In the genomic region with DNA sequence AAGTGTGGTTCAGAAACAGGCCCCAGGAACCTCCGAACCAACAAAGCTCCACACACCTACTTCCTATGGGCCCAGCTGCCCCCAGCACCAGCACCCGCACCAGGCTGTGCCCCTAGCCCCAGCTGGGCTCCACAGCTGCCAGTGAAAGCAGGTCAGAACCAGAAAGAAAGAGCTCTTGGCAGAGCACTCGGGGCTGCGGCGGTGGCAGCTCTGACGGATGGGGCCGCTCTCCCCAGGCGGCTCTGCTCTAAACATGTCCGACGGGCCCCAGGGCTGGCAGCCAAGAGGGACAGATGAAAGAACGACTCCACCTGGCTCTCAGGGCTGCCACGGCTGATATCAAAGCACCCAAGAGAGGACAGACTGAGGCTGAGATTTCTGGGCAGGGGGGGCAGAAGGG, we compare ENCODE assay signal across 8 cellular contexts. TPM values are rescaled to one million over a fixed set of nuclear protein-coding genes. Genes with fewer than 3 reads are reported as not detected.
A peak's percentile ranks its signal among the peaks of the same experiment; 100 is the strongest.
DNase-seq lines count a peak whose midpoint lies in the region; ATAC-seq, FAIRE-seq and TF ChIP-seq lines count a peak whose summit lies in the region.

No MANE protein-coding gene starts in this region.

- no peak overlapping the region for H3K27ac Mint-ChIP-seq in CD4-positive, alpha-beta memory T cell

- peaks cover 10 to 25% (median 13%) of the 10 kb centered on the region in 4 donors for H3K4me1 Mint-ChIP-seq in CD4-positive, alpha-beta memory T cell

- TF ChIP-seq POLR2A in esophagus squamous epithelium (IDR thresholded peaks at IDR 0.05): no peak

- POLR2A ChIA-PET in CD4-positive, alpha-beta memory T cell (lab: Charles Lee; ENCODE audit: partially characterized antibody): no interaction called here

- no peaks in the 10 kb centered on the region for H3K9me3 Mint-ChIP-seq in CD4-positive, alpha-beta memory T cell

- intact Hi-C loops in esophagus squamous epithelium (cut with DNase I): no loop called here
- intact Hi-C loops in CD4-positive, alpha-beta memory T cell (cut with micrococcal nuclease): no loop called here

- H3K4me3 ChIP-seq in esophagus squamous epithelium: peak overlapping the region in 3 of 4 donors; percentile 28 to 51 (median 29)
- no peak overlapping the region for H3K4me3 ChIP-seq in parathyroid adenoma (ENCODE audit: low read depth, low read length)
- no peak overlapping the region for H3K4me3 ChIP-seq in CD4-positive, alpha-beta memory T cell (ENCODE audit: low read length in 2 of 2)

- H3K27ac ChIP-seq in esophagus squamous epithelium (peak overlapping the region; percentile 40 to 77 (median 74)), parathyroid adenoma (peak overlapping the region; percentile 83)
- H3K27ac ChIP-seq in CD4-positive, alpha-beta memory T cell (ENCODE audit: low read depth, low read length): no peak overlapping the region

- H3K4me1 ChIP-seq in esophagus squamous epithelium: peaks cover 37 to 65% (median 45%) of the 10 kb centered on the region in 3 donors
- H3K4me1 ChIP-seq in parathyroid adenoma: peaks cover 38% of the 10 kb centered on the region
- H3K4me1 ChIP-seq in CD4-positive, alpha-beta memory T cell (ENCODE audit: insufficient read depth, low read length): peaks cover 14% of the 10 kb centered on the region

- H3K9me3 ChIP-seq in esophagus squamous epithelium: no peaks in the 10 kb centered on the region
- no peaks in the 10 kb centered on the region for H3K9me3 ChIP-seq in parathyroid adenoma (ENCODE audit: control insufficient read depth, low read length)
- no peaks in the 10 kb centered on the region for H3K9me3 ChIP-seq in CD4-positive, alpha-beta memory T cell (ENCODE audit: control insufficient read depth in 1 of 2, low read length in 2 of 2)

- H3K4me3 Mint-ChIP-seq in CD4-positive, alpha-beta memory T cell: no peak overlapping the region

- ATAC-seq in GM21390 (IDR thresholded peaks at IDR 0.05; ENCODE audit: unreplicated experiment): no peak
- no peak for ATAC-seq in HG03520 (IDR thresholded peaks at IDR 0.05; ENCODE audit: unreplicated experiment)

- DNase-seq in G401 (ENCODE audit: low spot score) (peak; percentile 75), NCI-H510A treated with DMSO at 0.1 percent for 48 hours (lab: John Stamatoyannopoulos, UW) (peak; percentile 96), esophagus squamous epithelium (lab: John Stamatoyannopoulos, UW) (no peak), D721Med (ENCODE audit: insufficient read length, low spot score) (no peak)
- no peak for DNase-seq in CD4-positive, alpha-beta memory T cell

- H3K9ac ChIP-seq in parathyroid adenoma: no peak overlapping the region

- no peak for TF ChIP-seq CTCF in esophagus squamous epithelium (IDR thresholded peaks at IDR 0.05)
- no peak for TF ChIP-seq CTCF in parathyroid adenoma (IDR thresholded peaks at IDR 0.05)
- no peak for TF ChIP-seq CTCF in D721Med (IDR thresholded peaks at IDR 0.05; ENCODE audit: insufficient read depth, missing control alignments)

- H3K27me3 Mint-ChIP-seq in CD4-positive, alpha-beta memory T cell: no peaks in the 10 kb centered on the region

- FAIRE-seq in D721Med (lab: Jason Lieb, UNC): no peak

- H2AFZ ChIP-seq in parathyroid adenoma: peak overlapping the region; percentile 65

- no peak overlapping the region for H3K4me2 ChIP-seq in parathyroid adenoma (ENCODE audit: low read length)

- H3K36me3 Mint-ChIP-seq in CD4-positive, alpha-beta memory T cell: no peaks in the 10 kb centered on the region

- H3K79me2 ChIP-seq in parathyroid adenoma: no peaks in the 10 kb centered on the region

- WGBS in esophagus squamous epithelium, 2 donors: 24 to 33% methylated on average over 1 to 7 of the region's 12 CpGs

- in situ Hi-C loops in G401 (cut with HindIII; ENCODE audit: low sequenced_read_pairs): no loop called here

- no peaks in the 10 kb centered on the region for H3K36me3 ChIP-seq in esophagus squamous epithelium
- no peaks in the 10 kb centered on the region for H3K36me3 ChIP-seq in parathyroid adenoma (ENCODE audit: control insufficient read depth, insufficient read depth, low read length)
- no peaks in the 10 kb centered on the region for H3K36me3 ChIP-seq in CD4-positive, alpha-beta memory T cell (ENCODE audit: insufficient read depth, low read length)

- H3K27me3 ChIP-seq in esophagus squamous epithelium: no peaks in the 10 kb centered on the region
- H3K27me3 ChIP-seq in parathyroid adenoma (ENCODE audit: control insufficient read depth, insufficient read depth, low read length): no peaks in the 10 kb centered on the region
- no peaks in the 10 kb centered on the region for H3K27me3 ChIP-seq in CD4-positive, alpha-beta memory T cell (ENCODE audit: insufficient read depth, low read length)

- CTCF ChIA-PET in CD4-positive, alpha-beta memory T cell (lab: Charles Lee; ENCODE audit: partially characterized antibody): interaction anchor here (0.7 to 4.7 kb wide), 4 partner anchors 10 to 190 kb away, joined by 3 to 23 read pairs (median 3); no protein-coding TSS in a partner anchor

RNA-seq across cellular contexts. Expression of a gene that starts 25.7 kb away (rescaled TPM):
- 48.4 and 67.5 TPM in 2 replicates for total RNA-seq in G401 (2014; rRNA removed; shearing (Covaris generic))
- total RNA-seq in esophagus squamous epithelium: 10 to 100 TPM in 1 of 4 donors, 1 to 10 TPM in 3; 6.7 to 13.5 (median 7.2) TPM
- total RNA-seq in CD4-positive, alpha-beta memory T cell: 1 to 10 TPM; 5.1 to 5.3 TPM
- 1 to 10 TPM in 1 of 2 donors, under 1 TPM in 1; 0.42 to 2.9 TPM for polyA plus RNA-seq in CD4-positive, alpha-beta memory T cell

RNA-seq across cellular contexts. Expression of a gene that starts 39.3 kb away (rescaled TPM):
- 32.7 and 40.2 TPM in 2 replicates for total RNA-seq in G401 (2014; rRNA removed; shearing (Covaris generic))
- 10 to 100 TPM in 3 of 4 donors, 1 to 10 TPM in 1; 8.9 to 29.7 (median 21.8) TPM for total RNA-seq in esophagus squamous epithelium
- 10 to 100 TPM; 30.0 to 34.5 TPM for total RNA-seq in CD4-positive, alpha-beta memory T cell
- 10 to 100 TPM; 23.3 to 31.3 TPM for polyA plus RNA-seq in CD4-positive, alpha-beta memory T cell

Comparison
In these comparisons a context has a peak if more than half of its experiments do, and no peak if none do; other contexts are left out.
1. DNase-seq: peak in G401 (single experiment) and NCI-H510A treated with DMSO at 0.1 percent for 48 hours (single experiment); none in esophagus squamous epithelium (single experiment), CD4-positive, alpha-beta memory T cell (0 of 5) and D721Med (single experiment).
2. H3K4me3 ChIP-seq: peak in esophagus squamous epithelium (3 of 4); none in parathyroid adenoma (single experiment) and CD4-positive, alpha-beta memory T cell (0 of 2).